In genomic region chr11:122650619-122651018, GRCh38 we compare ENCODE assay signal across 7 cellular contexts.
"Had no signal": no experiment of that assay in that cellular context is flagged by ENCODE, and none has a peak within 500 bp of the region (broad histone marks: within the 10 kb centered on the region; RNA-seq: fewer than 3 reads in every experiment).

No MANE protein-coding gene starts in this region.

- H3K4me1 ChIP-seq: HAP-1 had no signal

- DNase-seq: GM23248, H7, HFFc6, KBM-7 had no signal

- H3K9me3 ChIP-seq: HAP-1 had no signal

- H3K4me3 ChIP-seq: GM23248, HAP-1 had no signal

- H3K27ac ChIP-seq: GM23248 had no signal

- H3K9me3 Mint-ChIP-seq: HFFc6, IgD-negative memory B cell had no signal

- H3K27ac Mint-ChIP-seq: HFFc6, IgD-negative memory B cell had no signal

- H2AFZ ChIP-seq: GM23248 had no signal

- H3K9ac ChIP-seq: GM23248 had no signal

- H3K4me3 Mint-ChIP-seq: HFFc6, IgD-negative memory B cell had no signal

- ATAC-seq: HCT116 had no signal

- H3K36me3 ChIP-seq: HAP-1 had no signal
